In the genomic region with DNA sequence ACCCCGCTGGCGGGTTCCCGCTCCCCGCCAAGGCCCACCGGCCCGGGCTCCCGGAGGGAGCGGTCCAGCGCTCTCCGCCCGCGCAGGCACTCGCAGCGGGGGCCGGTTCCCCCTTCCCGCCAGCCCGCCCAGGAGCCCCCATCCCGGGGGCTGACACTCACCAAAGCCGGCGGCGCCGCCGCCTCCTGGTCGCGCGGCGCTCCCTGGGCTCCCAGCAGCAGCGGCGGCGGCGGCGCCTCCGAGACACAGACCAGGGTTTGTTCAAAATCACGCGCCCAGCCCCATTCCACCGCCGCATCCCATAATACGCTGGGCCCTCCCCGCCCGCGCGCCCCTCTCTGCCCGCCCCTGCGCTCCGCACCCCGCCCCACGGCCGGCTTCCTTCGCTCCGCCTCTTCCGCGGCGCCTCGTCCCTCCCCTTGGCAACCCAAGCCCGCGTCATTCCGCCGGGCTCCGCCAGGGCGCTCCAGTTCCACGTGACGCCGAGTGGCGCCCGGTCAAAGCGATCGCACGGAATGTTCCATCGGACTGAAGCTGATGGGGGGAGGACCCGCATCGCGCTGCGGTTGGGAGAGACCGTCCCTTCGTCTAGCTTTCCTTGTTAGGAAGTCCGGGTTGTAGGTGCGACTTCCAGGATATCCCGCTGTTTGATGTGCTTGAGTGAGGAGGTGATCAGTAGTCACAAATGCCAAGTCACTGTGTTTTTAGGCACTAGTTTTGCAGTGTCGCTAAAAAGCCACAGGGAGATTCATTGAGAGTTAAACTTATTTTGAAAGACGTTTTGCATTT, we compare ENCODE assay signal across 1 cellular context.
TF ChIP-seq lines count a peak whose summit lies in the region.

No MANE protein-coding gene starts in this region.

TF ChIP-seq in K562, 482 proteins besides CTCF, POLR2A, EP300 and RAD21 (continued from another document and continues in another):
- TF ChIP-seq ZNF318 (IDR thresholded peaks at IDR 0.05; ENCODE audit: borderline replicate concordance in 1 of 2, low read depth in 1 of 2) (no peak), TARDBP (IDR thresholded peaks at IDR 0.05) (no peak), ZBED1 (IDR thresholded peaks at IDR 0.05) (no peak), ZNF354B (CRISPR knock-in tag; IDR thresholded peaks at IDR 0.05) (no peak), NFE2L1 (tag; IDR thresholded peaks at IDR 0.05; ENCODE audit: borderline replicate concordance, low read depth) (no peak; the same call in 1 of the 2 replicates), ID3 (CRISPR knock-in tag; IDR thresholded peaks at IDR 0.05) (no peak), ID3 (tag; IDR thresholded peaks at IDR 0.05) (no peak), GTF2A2 (tag; IDR thresholded peaks at IDR 0.05) (no peak), ZNF3 (CRISPR knock-in tag; IDR thresholded peaks at IDR 0.05) (no peak), HNRNPL (IDR thresholded peaks at IDR 0.05; ENCODE audit: low read depth, low read length) (no peak), TAL1 (IDR thresholded peaks at IDR 0.05) (no peak), ILF3 (IDR thresholded peaks at IDR 0.05; ENCODE audit: borderline replicate concordance) (0 out of 2 replicates have a peak, but pooled peaks have one; percentile 41), NFIC (IDR thresholded peaks at IDR 0.05) (0 out of 2 replicates have a peak, but pooled peaks have one; percentile 15), SOX6 (IDR thresholded peaks at IDR 0.05) (peak; percentile 74), BMI1 (IDR thresholded peaks at IDR 0.05; ENCODE audit: low read length) (peak; percentile 25; the same call in 1 of the 2 replicates), ZBTB11 (CRISPR knock-in tag; IDR thresholded peaks at IDR 0.05) (peak in 1 of 3 experiments; percentile 94; a peak in 2 of 6 replicates), ZNF717 (CRISPR knock-in tag; IDR thresholded peaks at IDR 0.05) (no peak), ZNF583 (CRISPR knock-in tag; IDR thresholded peaks at IDR 0.05) (no peak), ZNF263 (CRISPR knock-in tag; IDR thresholded peaks at IDR 0.05; ENCODE audit: borderline replicate concordance) (0 out of 2 replicates have a peak, but pooled peaks have one; percentile 4), RBM15 (IDR thresholded peaks at IDR 0.05; ENCODE audit: insufficient read depth, low read length) (no peak), ZNF507 (tag; conservative IDR thresholded peaks at IDR 0.05) (no peak), SAFB (IDR thresholded peaks at IDR 0.05; ENCODE audit: borderline replicate concordance, low read depth, low read length) (peak; percentile 2; the same call in 1 of the 2 replicates), MAFK (IDR thresholded peaks at IDR 0.05; ENCODE audit: low read length) (peak; percentile 75), KAT8 (IDR thresholded peaks at IDR 0.05; ENCODE audit: low read depth) (no peak), ETV1 (tag; conservative IDR thresholded peaks at IDR 0.05; ENCODE audit: low read depth) (no peak), FUS (optimal IDR thresholded peaks at IDR 0.05; ENCODE audit: low read depth, low read length) (no peak), ETV6 (IDR thresholded peaks at IDR 0.05; ENCODE audit: borderline replicate concordance in 1 of 2, low read depth in 2 of 2, low read length in 1 of 2) (peak; percentile 89 to 94; a peak in 3 of 4 replicates), ETV6 (CRISPR knock-in tag; IDR thresholded peaks at IDR 0.05; ENCODE audit: borderline replicate concordance) (no peak), RBM25 (IDR thresholded peaks at IDR 0.05; ENCODE audit: low read depth, low read length, severe bottlenecking) (no peak), PYGO2 (tag; IDR thresholded peaks at IDR 0.05) (no peak), TRIM28 (IDR thresholded peaks at IDR 0.05) (peak; percentile 69; the same call in 1 of the 2 replicates), TGIF2 (CRISPR knock-in tag; IDR thresholded peaks at IDR 0.05) (0 out of 2 replicates have a peak, but pooled peaks have one; percentile 62)
- TF ChIP-seq, protein P1, sequence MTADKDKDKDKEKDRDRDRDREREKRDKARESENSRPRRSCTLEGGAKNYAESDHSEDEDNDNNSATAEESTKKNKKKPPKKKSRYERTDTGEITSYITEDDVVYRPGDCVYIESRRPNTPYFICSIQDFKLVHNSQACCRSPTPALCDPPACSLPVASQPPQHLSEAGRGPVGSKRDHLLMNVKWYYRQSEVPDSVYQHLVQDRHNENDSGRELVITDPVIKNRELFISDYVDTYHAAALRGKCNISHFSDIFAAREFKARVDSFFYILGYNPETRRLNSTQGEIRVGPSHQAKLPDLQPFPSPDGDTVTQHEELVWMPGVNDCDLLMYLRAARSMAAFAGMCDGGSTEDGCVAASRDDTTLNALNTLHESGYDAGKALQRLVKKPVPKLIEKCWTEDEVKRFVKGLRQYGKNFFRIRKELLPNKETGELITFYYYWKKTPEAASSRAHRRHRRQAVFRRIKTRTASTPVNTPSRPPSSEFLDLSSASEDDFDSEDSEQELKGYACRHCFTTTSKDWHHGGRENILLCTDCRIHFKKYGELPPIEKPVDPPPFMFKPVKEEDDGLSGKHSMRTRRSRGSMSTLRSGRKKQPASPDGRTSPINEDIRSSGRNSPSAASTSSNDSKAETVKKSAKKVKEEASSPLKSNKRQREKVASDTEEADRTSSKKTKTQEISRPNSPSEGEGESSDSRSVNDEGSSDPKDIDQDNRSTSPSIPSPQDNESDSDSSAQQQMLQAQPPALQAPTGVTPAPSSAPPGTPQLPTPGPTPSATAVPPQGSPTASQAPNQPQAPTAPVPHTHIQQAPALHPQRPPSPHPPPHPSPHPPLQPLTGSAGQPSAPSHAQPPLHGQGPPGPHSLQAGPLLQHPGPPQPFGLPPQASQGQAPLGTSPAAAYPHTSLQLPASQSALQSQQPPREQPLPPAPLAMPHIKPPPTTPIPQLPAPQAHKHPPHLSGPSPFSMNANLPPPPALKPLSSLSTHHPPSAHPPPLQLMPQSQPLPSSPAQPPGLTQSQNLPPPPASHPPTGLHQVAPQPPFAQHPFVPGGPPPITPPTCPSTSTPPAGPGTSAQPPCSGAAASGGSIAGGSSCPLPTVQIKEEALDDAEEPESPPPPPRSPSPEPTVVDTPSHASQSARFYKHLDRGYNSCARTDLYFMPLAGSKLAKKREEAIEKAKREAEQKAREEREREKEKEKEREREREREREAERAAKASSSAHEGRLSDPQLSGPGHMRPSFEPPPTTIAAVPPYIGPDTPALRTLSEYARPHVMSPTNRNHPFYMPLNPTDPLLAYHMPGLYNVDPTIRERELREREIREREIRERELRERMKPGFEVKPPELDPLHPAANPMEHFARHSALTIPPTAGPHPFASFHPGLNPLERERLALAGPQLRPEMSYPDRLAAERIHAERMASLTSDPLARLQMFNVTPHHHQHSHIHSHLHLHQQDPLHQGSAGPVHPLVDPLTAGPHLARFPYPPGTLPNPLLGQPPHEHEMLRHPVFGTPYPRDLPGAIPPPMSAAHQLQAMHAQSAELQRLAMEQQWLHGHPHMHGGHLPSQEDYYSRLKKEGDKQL (CRISPR knock-in tag; IDR thresholded peaks at IDR 0.05; ENCODE audit: borderline replicate concordance) = no peak
- TF ChIP-seq, protein P2, sequence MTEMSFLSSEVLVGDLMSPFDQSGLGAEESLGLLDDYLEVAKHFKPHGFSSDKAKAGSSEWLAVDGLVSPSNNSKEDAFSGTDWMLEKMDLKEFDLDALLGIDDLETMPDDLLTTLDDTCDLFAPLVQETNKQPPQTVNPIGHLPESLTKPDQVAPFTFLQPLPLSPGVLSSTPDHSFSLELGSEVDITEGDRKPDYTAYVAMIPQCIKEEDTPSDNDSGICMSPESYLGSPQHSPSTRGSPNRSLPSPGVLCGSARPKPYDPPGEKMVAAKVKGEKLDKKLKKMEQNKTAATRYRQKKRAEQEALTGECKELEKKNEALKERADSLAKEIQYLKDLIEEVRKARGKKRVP (CRISPR knock-in tag; IDR thresholded peaks at IDR 0.05) = peak; percentile 21; the same call in 1 of the 2 replicates
- TF ChIP-seq, protein P3, sequence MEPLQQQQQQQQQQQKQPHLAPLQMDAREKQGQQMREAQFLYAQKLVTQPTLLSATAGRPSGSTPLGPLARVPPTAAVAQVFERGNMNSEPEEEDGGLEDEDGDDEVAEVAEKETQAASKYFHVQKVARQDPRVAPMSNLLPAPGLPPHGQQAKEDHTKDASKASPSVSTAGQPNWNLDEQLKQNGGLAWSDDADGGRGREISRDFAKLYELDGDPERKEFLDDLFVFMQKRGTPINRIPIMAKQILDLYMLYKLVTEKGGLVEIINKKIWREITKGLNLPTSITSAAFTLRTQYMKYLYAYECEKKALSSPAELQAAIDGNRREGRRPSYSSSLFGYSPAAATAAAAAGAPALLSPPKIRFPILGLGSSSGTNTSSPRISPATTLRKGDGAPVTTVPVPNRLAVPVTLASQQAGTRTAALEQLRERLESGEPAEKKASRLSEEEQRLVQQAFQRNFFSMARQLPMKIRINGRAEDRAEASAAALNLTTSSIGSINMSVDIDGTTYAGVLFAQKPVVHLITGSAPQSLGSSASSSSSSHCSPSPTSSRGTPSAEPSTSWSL (CRISPR knock-in tag; IDR thresholded peaks at IDR 0.05; ENCODE audit: borderline replicate concordance) = no peak
